Comparison of ENCODE assay signal across 25 cellular contexts in genomic region chr12:129532707-129533499, GRCh38.
DNase-seq lines count a peak whose midpoint lies in the region; ATAC-seq, FAIRE-seq and TF ChIP-seq lines count a peak whose summit lies in the region.
"Had no signal": no experiment of that assay in that cellular context is flagged by ENCODE, and none has a peak within 500 bp of the region (broad histone marks: within the 10 kb centered on the region; RNA-seq: fewer than 3 reads in every experiment).

No MANE protein-coding gene starts in this region.

- DNase-seq in H9 (peak; percentile 54), NT2/D1 (ENCODE audit: low read depth, low spot score) (peak; percentile 5), iPS-NIHi11 (ENCODE audit: low spot score) (peak; percentile 11), neural progenitor cell (ENCODE audit: low spot score) (peak; percentile 8), progenitor cell of endocrine pancreas (ENCODE audit: low spot score, unreplicated experiment) (no peak), urothelium cell line (ENCODE audit: low spot score) (no peak), medulla oblongata (ENCODE audit: extremely low spot score) (no peak)
- DNase-seq: ACHN; BE2C; C1 segment of cervical spinal cord; CD4-positive, CD25-positive, alpha-beta regulatory T cell; CD8-positive, alpha-beta memory T cell; DMS 273 treated with DMSO at 0.1 percent for 48 hours; DMS53; DND-41; EL; GM23248; IMR-90 had no signal

- H3K23me2 ChIP-seq in H9 (ENCODE audit: insufficient read length, low read depth, low read length, poor library complexity, severe bottlenecking) = no peaks in the 10 kb centered on the region

- H3K79me1 ChIP-seq in H9 (ENCODE audit: insufficient read depth, low read depth, low read length, poor library complexity, severe bottlenecking) = no peaks in the 10 kb centered on the region

- H3K36me3 Mint-ChIP-seq in H9 (ENCODE audit: insufficient read depth in 1 of 3, low read depth in 3 of 3) = no peaks in the 10 kb centered on the region; a peak in 1 of 7 replicates
- H3K36me3 Mint-ChIP-seq in neural progenitor cell = no peaks in the 10 kb centered on the region
- H3K36me3 Mint-ChIP-seq in progenitor cell of endocrine pancreas (ENCODE audit: insufficient read depth) = no peaks in the 10 kb centered on the region
- H3K36me3 Mint-ChIP-seq: CD4-positive, CD25-positive, alpha-beta regulatory T cell; CD8-positive, alpha-beta memory T cell had no signal

- no peak overlapping the region for H2BK5ac ChIP-seq in H9 (ENCODE audit: insufficient read length, low read length)

- no peak for ATAC-seq in HG03025 (IDR thresholded peaks at IDR 0.05; ENCODE audit: low FRiP score, unreplicated experiment)
- ATAC-seq: K562 had no signal

- no peak overlapping the region for H3K18ac ChIP-seq in H9 (ENCODE audit: insufficient read length, low read depth, low read length)

- no peaks in the 10 kb centered on the region for H3K27me3 Mint-ChIP-seq in H9 (ENCODE audit: low read depth)
- peaks cover 2% of the 10 kb centered on the region for H3K27me3 Mint-ChIP-seq in neural progenitor cell (ENCODE audit: insufficient read depth, low read depth)
- H3K27me3 Mint-ChIP-seq in progenitor cell of endocrine pancreas = peaks cover 25% of the 10 kb centered on the region
- H3K27me3 Mint-ChIP-seq: CD4-positive, CD25-positive, alpha-beta regulatory T cell; CD8-positive, alpha-beta memory T cell had no signal

- no peak overlapping the region for H4K5ac ChIP-seq in H9 (ENCODE audit: insufficient read length, low read depth, low read length)

- H3K27me3 ChIP-seq in H9 (ENCODE audit: insufficient read depth, low read length) (no peaks in the 10 kb centered on the region), NT2/D1 (ENCODE audit: insufficient read depth, insufficient read length) (no peaks in the 10 kb centered on the region), neural progenitor cell (no peaks in the 10 kb centered on the region)
- H3K27me3 ChIP-seq: BE2C had no signal

- no peaks in the 10 kb centered on the region for H3F3A ChIP-seq in neural progenitor cell (ENCODE audit: low read depth)

- H3K27ac Mint-ChIP-seq in H9 (peak overlapping the region in 2 of 3 experiments; percentile 49 to 97; a peak in 1 of 7 replicates), neural progenitor cell (no peak overlapping the region), progenitor cell of endocrine pancreas (no peak overlapping the region)
- H3K27ac Mint-ChIP-seq: CD4-positive, CD25-positive, alpha-beta regulatory T cell; CD8-positive, alpha-beta memory T cell had no signal

- H3K4ac ChIP-seq in H9 (ENCODE audit: low read depth, low read length) = no peak overlapping the region

- no peak overlapping the region for H2BK20ac ChIP-seq in H9 (ENCODE audit: low read depth, low read length, poor library complexity, severe bottlenecking)

- H3K4me3 ChIP-seq in NT2/D1 (ENCODE audit: insufficient read length, low read depth) (no peak overlapping the region), neural progenitor cell (no peak overlapping the region)
- H3K4me3 ChIP-seq: GM23248, HAP-1, K562 had no signal

- H3K9me3 ChIP-seq in H9 (ENCODE audit: control insufficient read depth, low read depth, low read length) (no peaks in the 10 kb centered on the region), NT2/D1 (ENCODE audit: insufficient read depth, low read length) (no peaks in the 10 kb centered on the region), neural progenitor cell (ENCODE audit: low read depth) (no peaks in the 10 kb centered on the region)
- H3K9me3 ChIP-seq: BE2C, HAP-1 had no signal

- H2BK12ac ChIP-seq in H9 (ENCODE audit: insufficient read length, low read depth, low read length) = no peak overlapping the region

- no peak overlapping the region for H3K14ac ChIP-seq in H9 (ENCODE audit: insufficient read depth, low read length)

- H2AFZ ChIP-seq in H9 (ENCODE audit: low read length) = no peak overlapping the region
- H2AFZ ChIP-seq in neural progenitor cell (replicated peaks) = no peak overlapping the region
- H2AFZ ChIP-seq: GM23248 had no signal

- H4K8ac ChIP-seq in H9 (replicated peaks; ENCODE audit: insufficient read length, low read depth, low read length) = no peak overlapping the region

- no peak overlapping the region for H4K91ac ChIP-seq in H9 (ENCODE audit: insufficient read length, low read depth, low read length)

- H3K79me2 ChIP-seq in H9 (ENCODE audit: insufficient read depth, low read length) (no peaks in the 10 kb centered on the region), neural progenitor cell (ENCODE audit: low read depth) (no peaks in the 10 kb centered on the region)

- no peak overlapping the region for H3K56ac ChIP-seq in H9 (ENCODE audit: insufficient read length, low read depth, low read length)

- no peak for FAIRE-seq in urothelium cell line (lab: Jason Lieb, UNC)
- FAIRE-seq: A204.1, G401.6, GM12891, GM19239, K562 had no signal

- H3K4me2 ChIP-seq in H9 (ENCODE audit: insufficient read depth, insufficient read length, low read length) (peak overlapping the region; percentile 33), neural progenitor cell (no peak overlapping the region)

- H3K9me3 Mint-ChIP-seq in H9 (no peaks in the 10 kb centered on the region), neural progenitor cell (no peaks in the 10 kb centered on the region), progenitor cell of endocrine pancreas (ENCODE audit: low read depth) (no peaks in the 10 kb centered on the region)
- H3K9me3 Mint-ChIP-seq: CD8-positive, alpha-beta memory T cell had no signal

- H3K36me3 ChIP-seq in NT2/D1 (ENCODE audit: insufficient read depth, insufficient read length, low read length) (no peaks in the 10 kb centered on the region), neural progenitor cell (no peaks in the 10 kb centered on the region)
- H3K36me3 ChIP-seq: BE2C, HAP-1 had no signal

- no CpG with 5 or more reads among the region's 17 CpGs for WGBS in H9 (ENCODE audit: extremely low coverage, insufficient read length, low lambda C conversion rate)

- H3K4me3 Mint-ChIP-seq in H9 (peak overlapping the region in 1 of 2 experiments; percentile 7; a peak in 1 of 5 replicates), neural progenitor cell (no peak overlapping the region), progenitor cell of endocrine pancreas (ENCODE audit: low read depth) (no peak overlapping the region)
- H3K4me3 Mint-ChIP-seq: CD4-positive, CD25-positive, alpha-beta regulatory T cell; CD8-positive, alpha-beta memory T cell had no signal

- no peak overlapping the region for H3T11ph ChIP-seq in H9 (ENCODE audit: low read length)

- H3K27ac ChIP-seq in H9 (ENCODE audit: insufficient read length, low read depth, low read length) (no peak overlapping the region), neural progenitor cell (no peak overlapping the region)
- H3K27ac ChIP-seq: GM23248 had no signal

- H3K23ac ChIP-seq in H9 (ENCODE audit: insufficient read length, low read depth, low read length) = no peak overlapping the region

- H3K9ac ChIP-seq in H9 (ENCODE audit: extremely low read depth, insufficient read length, low read length) (no peak overlapping the region), NT2/D1 (ENCODE audit: insufficient read length, low read depth) (no peak overlapping the region), neural progenitor cell (no peak overlapping the region)
- H3K9ac ChIP-seq: GM23248 had no signal

- H2BK15ac ChIP-seq in H9 (ENCODE audit: low read depth, low read length) = no peak overlapping the region

- H4K20me1 ChIP-seq in H9 (ENCODE audit: control insufficient read depth, insufficient read depth, insufficient read length) (no peaks in the 10 kb centered on the region), neural progenitor cell (ENCODE audit: low read depth) (no peaks in the 10 kb centered on the region)

- no peak overlapping the region for H2BK120ac ChIP-seq in H9 (ENCODE audit: low read depth, low read length, poor library complexity, severe bottlenecking)

- no peak for TF ChIP-seq CTCF in H9 (conservative IDR thresholded peaks at IDR 0.05)
- TF ChIP-seq CTCF in neural progenitor cell (IDR thresholded peaks at IDR 0.05) = no peak
- TF ChIP-seq CTCF in progenitor cell of endocrine pancreas (IDR thresholded peaks at IDR 0.05; ENCODE audit: unreplicated experiment) = no peak

- H3K4me1 Mint-ChIP-seq in H9 (peaks cover 20 to 28% of the 10 kb centered on the region in 2 experiments), neural progenitor cell (peaks cover 20% of the 10 kb centered on the region), progenitor cell of endocrine pancreas (ENCODE audit: low read depth) (peaks cover 5% of the 10 kb centered on the region)
- H3K4me1 Mint-ChIP-seq: CD4-positive, CD25-positive, alpha-beta regulatory T cell; CD8-positive, alpha-beta memory T cell had no signal

- H3K4me1 ChIP-seq in H9 (ENCODE audit: insufficient read depth, low read length) (peaks cover 3% of the 10 kb centered on the region; the same call in 1 of the 2 replicates), NT2/D1 (ENCODE audit: insufficient read depth, insufficient read length) (peaks cover 4% of the 10 kb centered on the region), neural progenitor cell (peaks cover 4% of the 10 kb centered on the region)
- H3K4me1 ChIP-seq: BE2C, HAP-1 had no signal

- no peak overlapping the region for H2AK5ac ChIP-seq in H9 (ENCODE audit: insufficient read length, low read length)

Comparison
In these comparisons a context has a peak if more than half of its experiments do, and no peak if none do; other contexts are left out.
1. DNase-seq: peak in H9 (single experiment), NT2/D1 (single experiment), iPS-NIHi11 (single experiment) and neural progenitor cell (single experiment); none in progenitor cell of endocrine pancreas (single experiment), urothelium cell line (single experiment) and medulla oblongata (single experiment).
2. H3K27ac Mint-ChIP-seq: peak in H9 (2 of 3); none in neural progenitor cell (single experiment) and progenitor cell of endocrine pancreas (single experiment).